ENCODE assay signal across 1 cellular context in the genomic region with DNA sequence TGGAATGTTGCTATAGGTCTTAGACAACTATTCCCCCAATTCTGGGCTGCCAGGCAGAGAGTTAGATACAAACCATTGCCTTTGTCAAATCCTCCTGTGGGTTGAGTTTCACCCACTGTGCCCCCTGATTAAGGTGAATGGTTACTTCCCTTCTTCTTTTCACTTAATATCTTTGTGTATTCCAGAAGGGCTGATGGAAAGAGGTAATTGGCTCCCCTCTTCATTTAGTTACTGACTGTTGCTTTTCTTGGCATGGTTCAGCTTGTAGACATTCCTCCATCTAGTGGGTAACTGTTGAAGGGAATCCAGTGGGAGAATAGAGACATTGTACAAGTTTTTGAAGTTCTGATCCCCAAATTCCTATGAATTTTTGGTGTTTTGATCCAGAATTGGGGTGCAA.
TF ChIP-seq lines count a peak whose summit lies in the region.

No MANE protein-coding gene starts in this region.

TF ChIP-seq in H1, 55 proteins besides CTCF, POLR2A, EP300 and RAD21 (continued from another document):
- TF ChIP-seq, protein P1, sequence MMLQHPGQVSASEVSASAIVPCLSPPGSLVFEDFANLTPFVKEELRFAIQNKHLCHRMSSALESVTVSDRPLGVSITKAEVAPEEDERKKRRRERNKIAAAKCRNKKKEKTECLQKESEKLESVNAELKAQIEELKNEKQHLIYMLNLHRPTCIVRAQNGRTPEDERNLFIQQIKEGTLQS (IDR thresholded peaks at IDR 0.05; ENCODE audit: insufficient read depth, low read depth, low read length) = no peak
- TF ChIP-seq GTF2F1 (IDR thresholded peaks at IDR 0.05; ENCODE audit: borderline replicate concordance, low read depth, low read length) = no peak
